Comparison of ENCODE assay signal across 32 cellular contexts in genomic region chr1:147904726-147905125, GRCh38. TPM values are rescaled to one million over a fixed set of nuclear protein-coding genes. Genes with fewer than 3 reads are reported as not detected.
"Had no signal": no experiment of that assay in that cellular context is flagged by ENCODE, and none has a peak within 500 bp of the region (broad histone marks: within the 10 kb centered on the region; RNA-seq: fewer than 3 reads in every experiment).

No MANE protein-coding gene starts in this region.

- H3K9me3 Mint-ChIP-seq: mesothelial cell of epicardium; naive B cell; nephron progenitor cell; stimulated activated naive CD8-positive, alpha-beta T cell treated with anti-CD3 and anti-CD28 coated beads, Interleukin-15, Interleukin-2, amounts not matched to agents 100 ng/mL and 50 ng/mL, for 24 hours had no signal

- ATAC-seq: heart right ventricle, right lobe of liver had no signal

- H3K27ac Mint-ChIP-seq: activated naive CD8-positive, alpha-beta T cell; mesothelial cell of epicardium; naive B cell; nephron progenitor cell; progenitor cell of endocrine pancreas; stimulated activated naive CD8-positive, alpha-beta T cell treated with anti-CD3 and anti-CD28 coated beads, Interleukin-15, Interleukin-2, amounts not matched to agents 100 ng/mL and 50 ng/mL, for 24 hours had no signal

- H3K4me3 Mint-ChIP-seq: activated naive CD8-positive, alpha-beta T cell; mesothelial cell of epicardium; naive B cell; nephron progenitor cell; stimulated activated naive CD8-positive, alpha-beta T cell treated with anti-CD3 and anti-CD28 coated beads, Interleukin-15, Interleukin-2, amounts not matched to agents 100 ng/mL and 50 ng/mL, for 24 hours had no signal

- H3K36me3 Mint-ChIP-seq: activated naive CD8-positive, alpha-beta T cell; mesothelial cell of epicardium; naive B cell had no signal

- DNase-seq: activated CD4-positive, alpha-beta T cell treated with anti-CD3 and anti-CD28 coated beads, Interleukin-2, amount 50 U/mL, for 4 hours; activated CD4-positive, CD25-positive, alpha-beta regulatory T cell treated with anti-CD3 and anti-CD28 coated beads, Interleukin-2, amount 50 U/mL, for 72 hours; activated effector memory CD4-positive, alpha-beta T cell treated with Interleukin-2 at 50 U/mL for 16 hours; activated naive CD4-positive, alpha-beta T cell treated with Interleukin-2 at 50 U/mL for 16 hours; activated T-cell treated with anti-CD3 and anti-CD28 coated beads, Interleukin-2, amount 50 U/mL, for 48 hours; anterior cingulate cortex; cerebellar nuclear complex; colonic mucosa; effector CD8-positive, alpha-beta T cell; esophagus squamous epithelium; foreskin melanocyte; heart right ventricle; naive B cell; nephron progenitor cell; ovary; right lobe of liver; stimulated activated CD4-positive, alpha-beta T cell treated with anti-CD3 and anti-CD28 coated beads, Interleukin-2, amount 100 ng/mL, for 48 hours; substantia nigra; upper lobe of left lung had no signal

- H3K4me1 Mint-ChIP-seq: mesothelial cell of epicardium, naive B cell had no signal

RNA-seq across cellular contexts. Expression of gene GJA8, which starts 2.1 kb away (rescaled TPM):
- total RNA-seq: activated CD8-positive, alpha-beta memory T cell treated with anti-CD3 and anti-CD28 coated beads for 36 hours; bronchial epithelial cell; colonic mucosa; dermis microvascular lymphatic vessel endothelial cell; esophagus squamous epithelium; glomerular endothelial cell; heart right ventricle; kidney epithelial cell; lower leg skin; mesothelial cell of epicardium; ovary; progenitor cell of endocrine pancreas; renal cortical epithelial cell; right lobe of liver; skeletal muscle tissue; upper lobe of left lung; vagina had no signal
